Comparison of ENCODE assay signal across 8 cellular contexts in genomic region chr16:29700253-29700987, GRCh38. TPM values are rescaled to one million over a fixed set of nuclear protein-coding genes. Genes with fewer than 3 reads are reported as not detected.
DNase-seq lines count a peak whose midpoint lies in the region; ATAC-seq, FAIRE-seq and TF ChIP-seq lines count a peak whose summit lies in the region.

No MANE protein-coding gene starts in this region.

- DNase-seq in NCI-H1930 (lab: John Stamatoyannopoulos, UW) (peak; percentile 61 to 64), T1000 (lab: John Stamatoyannopoulos, UW) (peak; percentile 67), astrocyte of the hippocampus (ENCODE audit: low read depth, low spot score) (peak; percentile 93), hippocampal formation (lab: John Stamatoyannopoulos, UW) (peak; percentile 38 to 43), small intestine (peak; percentile 87)

- H3K27ac ChIP-seq in small intestine (ENCODE audit: low read depth in 1 of 2, low read length in 1 of 2), result no peak overlapping the region

- no peak overlapping the region for H3K4me3 ChIP-seq in small intestine (ENCODE audit: low read depth in 1 of 2, low read length in 2 of 2)

- FAIRE-seq in small intestine (lab: Jason Lieb, UNC), result no peak

- TF ChIP-seq CTCF in GM12873 (IDR thresholded peaks at IDR 0.05; ENCODE audit: insufficient read depth, low read depth, low read length, missing control alignments), result peak; percentile 83

- ATAC-seq in GM18517 (IDR thresholded peaks at IDR 0.05; ENCODE audit: unreplicated experiment) (no peak), HG03108 (IDR thresholded peaks at IDR 0.05; ENCODE audit: unreplicated experiment) (no peak)

- H3K9me3 ChIP-seq in small intestine (ENCODE audit: control insufficient read depth, low read depth), result no peaks in the 10 kb centered on the region

- 12 to 16% (median 15%) methylated on average over 14 of the region's 14 CpGs for WGBS in small intestine, 3 donors

- no peaks in the 10 kb centered on the region for H3K4me1 ChIP-seq in small intestine (ENCODE audit: control insufficient read depth in 2 of 2, insufficient read depth in 1 of 2, low read depth in 1 of 2, low read length in 1 of 2)

- no peaks in the 10 kb centered on the region for H3K36me3 ChIP-seq in small intestine (ENCODE audit: control insufficient read depth in 2 of 2, insufficient read depth in 2 of 2, low read length in 2 of 2)

- H3K27me3 ChIP-seq in small intestine (ENCODE audit: control insufficient read depth in 2 of 2, insufficient read depth in 2 of 2, low read length in 2 of 2), result no peaks in the 10 kb centered on the region

RNA-seq across cellular contexts. Expression of gene QPRT, which starts 21.4 kb away (rescaled TPM):
- polyA plus RNA-seq in small intestine, result 10 to 100 TPM; 30.2 to 32.4 (median 31.6) TPM

RNA-seq across cellular contexts. Expression of gene SPN, which starts 37.4 kb away (rescaled TPM):
- polyA plus RNA-seq in small intestine, result 1 to 10 TPM; 1.1 to 1.6 (median 1.3) TPM

RNA-seq across cellular contexts. Expression of gene C16orf54, which starts 45.4 kb away (rescaled TPM):
- 1 to 10 TPM in 1 of 3 donors, under 1 TPM in 2; 0.22 to 1.4 (median 0.95) TPM for polyA plus RNA-seq in small intestine

Comparison
In these comparisons a context has a peak if more than half of its experiments do, and no peak if none do; other contexts are left out.
1. DNase-seq: peak in every context shown above with its lines; median percentile 93 in astrocyte of the hippocampus; 87 in small intestine; 67 in T1000; 62 in NCI-H1930; 40 in hippocampal formation.